Comparison of ENCODE assay signal across 1 cellular context in the genomic region with DNA sequence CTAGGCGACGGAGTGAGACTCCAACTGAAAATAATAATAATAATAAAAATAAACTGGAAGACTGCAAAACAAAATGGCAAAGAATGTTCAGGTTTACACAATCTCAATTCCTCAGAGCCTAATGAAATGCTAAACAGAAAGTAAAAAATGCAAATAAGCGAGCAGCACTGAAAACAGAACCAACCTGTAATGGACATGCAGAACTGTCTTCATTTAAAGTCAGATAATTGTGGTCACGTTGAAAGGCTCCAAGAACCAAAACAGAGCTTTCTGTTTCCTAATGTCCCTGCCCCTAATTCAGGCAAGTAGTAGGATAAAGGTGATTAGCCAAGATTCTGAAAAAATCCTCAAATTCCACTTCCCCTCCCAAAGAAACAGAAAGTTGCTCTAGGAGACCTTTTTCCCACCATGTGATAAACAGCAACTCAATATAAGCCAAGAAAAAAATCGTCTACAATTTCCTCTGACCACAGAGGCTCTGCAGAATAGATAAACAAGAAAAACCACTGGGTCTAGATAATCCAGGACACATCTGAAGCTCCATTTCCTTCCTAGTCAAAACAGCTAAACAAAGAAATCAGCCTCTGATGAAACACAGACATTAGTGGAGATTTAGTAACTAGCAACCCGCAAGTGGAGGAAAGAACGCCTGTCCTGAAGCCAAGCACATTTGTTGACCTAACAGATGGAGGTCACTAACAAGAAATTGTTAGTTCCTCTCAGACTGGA.
TF ChIP-seq lines count a peak whose summit lies in the region.

No MANE protein-coding gene starts in this region.

TF ChIP-seq in GM12878, 131 proteins besides CTCF, POLR2A, EP300 and RAD21 (continued from another document):
- TF ChIP-seq, protein P1, sequence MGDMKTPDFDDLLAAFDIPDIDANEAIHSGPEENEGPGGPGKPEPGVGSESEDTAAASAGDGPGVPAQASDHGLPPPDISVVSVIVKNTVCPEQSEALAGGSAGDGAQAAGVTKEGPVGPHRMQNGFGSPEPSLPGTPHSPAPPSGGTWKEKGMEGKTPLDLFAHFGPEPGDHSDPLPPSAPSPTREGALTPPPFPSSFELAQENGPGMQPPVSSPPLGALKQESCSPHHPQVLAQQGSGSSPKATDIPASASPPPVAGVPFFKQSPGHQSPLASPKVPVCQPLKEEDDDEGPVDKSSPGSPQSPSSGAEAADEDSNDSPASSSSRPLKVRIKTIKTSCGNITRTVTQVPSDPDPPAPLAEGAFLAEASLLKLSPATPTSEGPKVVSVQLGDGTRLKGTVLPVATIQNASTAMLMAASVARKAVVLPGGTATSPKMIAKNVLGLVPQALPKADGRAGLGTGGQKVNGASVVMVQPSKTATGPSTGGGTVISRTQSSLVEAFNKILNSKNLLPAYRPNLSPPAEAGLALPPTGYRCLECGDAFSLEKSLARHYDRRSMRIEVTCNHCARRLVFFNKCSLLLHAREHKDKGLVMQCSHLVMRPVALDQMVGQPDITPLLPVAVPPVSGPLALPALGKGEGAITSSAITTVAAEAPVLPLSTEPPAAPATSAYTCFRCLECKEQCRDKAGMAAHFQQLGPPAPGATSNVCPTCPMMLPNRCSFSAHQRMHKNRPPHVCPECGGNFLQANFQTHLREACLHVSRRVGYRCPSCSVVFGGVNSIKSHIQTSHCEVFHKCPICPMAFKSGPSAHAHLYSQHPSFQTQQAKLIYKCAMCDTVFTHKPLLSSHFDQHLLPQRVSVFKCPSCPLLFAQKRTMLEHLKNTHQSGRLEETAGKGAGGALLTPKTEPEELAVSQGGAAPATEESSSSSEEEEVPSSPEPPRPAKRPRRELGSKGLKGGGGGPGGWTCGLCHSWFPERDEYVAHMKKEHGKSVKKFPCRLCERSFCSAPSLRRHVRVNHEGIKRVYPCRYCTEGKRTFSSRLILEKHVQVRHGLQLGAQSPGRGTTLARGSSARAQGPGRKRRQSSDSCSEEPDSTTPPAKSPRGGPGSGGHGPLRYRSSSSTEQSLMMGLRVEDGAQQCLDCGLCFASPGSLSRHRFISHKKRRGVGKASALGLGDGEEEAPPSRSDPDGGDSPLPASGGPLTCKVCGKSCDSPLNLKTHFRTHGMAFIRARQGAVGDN (IDR thresholded peaks at IDR 0.05) = no peak
- TF ChIP-seq, protein P2, sequence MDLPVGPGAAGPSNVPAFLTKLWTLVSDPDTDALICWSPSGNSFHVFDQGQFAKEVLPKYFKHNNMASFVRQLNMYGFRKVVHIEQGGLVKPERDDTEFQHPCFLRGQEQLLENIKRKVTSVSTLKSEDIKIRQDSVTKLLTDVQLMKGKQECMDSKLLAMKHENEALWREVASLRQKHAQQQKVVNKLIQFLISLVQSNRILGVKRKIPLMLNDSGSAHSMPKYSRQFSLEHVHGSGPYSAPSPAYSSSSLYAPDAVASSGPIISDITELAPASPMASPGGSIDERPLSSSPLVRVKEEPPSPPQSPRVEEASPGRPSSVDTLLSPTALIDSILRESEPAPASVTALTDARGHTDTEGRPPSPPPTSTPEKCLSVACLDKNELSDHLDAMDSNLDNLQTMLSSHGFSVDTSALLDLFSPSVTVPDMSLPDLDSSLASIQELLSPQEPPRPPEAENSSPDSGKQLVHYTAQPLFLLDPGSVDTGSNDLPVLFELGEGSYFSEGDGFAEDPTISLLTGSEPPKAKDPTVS (IDR thresholded peaks at IDR 0.05; ENCODE audit: low read depth, low read length) = no peak
- TF ChIP-seq RBBP5 (conservative IDR thresholded peaks at IDR 0.05) (no peak), TARDBP (IDR thresholded peaks at IDR 0.05; ENCODE audit: borderline replicate concordance) (no peak), MTA3 (IDR thresholded peaks at IDR 0.05; ENCODE audit: borderline replicate concordance, low read length) (0 out of 2 replicates have a peak, but pooled peaks have one; percentile 50), RUNX3 (IDR thresholded peaks at IDR 0.05; ENCODE audit: low read length) (peak; percentile 73), NFYA (IDR thresholded peaks at IDR 0.05; ENCODE audit: borderline replicate concordance, low read depth, low read length) (no peak), SPI1 (IDR thresholded peaks at IDR 0.05; ENCODE audit: borderline replicate concordance, insufficient read depth, low read depth, low read length) (no peak), ZNF24 (IDR thresholded peaks at IDR 0.05) (no peak), RAD51 (IDR thresholded peaks at IDR 0.05) (no peak), ZZZ3 (IDR thresholded peaks at IDR 0.05; ENCODE audit: control insufficient read depth, insufficient read length, low read depth) (no peak), ASH2L (IDR thresholded peaks at IDR 0.05; ENCODE audit: borderline replicate concordance, low read depth) (no peak), NFIC (IDR thresholded peaks at IDR 0.05; ENCODE audit: low read depth, low read length) (peak; percentile 15; the same call in 1 of the 2 replicates), CEBPB (IDR thresholded peaks at IDR 0.05; ENCODE audit: borderline replicate concordance in 1 of 2, low read depth in 2 of 2, low read length in 2 of 2) (no peak)
- TF ChIP-seq, protein P3, sequence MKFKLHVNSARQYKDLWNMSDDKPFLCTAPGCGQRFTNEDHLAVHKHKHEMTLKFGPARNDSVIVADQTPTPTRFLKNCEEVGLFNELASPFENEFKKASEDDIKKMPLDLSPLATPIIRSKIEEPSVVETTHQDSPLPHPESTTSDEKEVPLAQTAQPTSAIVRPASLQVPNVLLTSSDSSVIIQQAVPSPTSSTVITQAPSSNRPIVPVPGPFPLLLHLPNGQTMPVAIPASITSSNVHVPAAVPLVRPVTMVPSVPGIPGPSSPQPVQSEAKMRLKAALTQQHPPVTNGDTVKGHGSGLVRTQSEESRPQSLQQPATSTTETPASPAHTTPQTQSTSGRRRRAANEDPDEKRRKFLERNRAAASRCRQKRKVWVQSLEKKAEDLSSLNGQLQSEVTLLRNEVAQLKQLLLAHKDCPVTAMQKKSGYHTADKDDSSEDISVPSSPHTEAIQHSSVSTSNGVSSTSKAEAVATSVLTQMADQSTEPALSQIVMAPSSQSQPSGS (IDR thresholded peaks at IDR 0.05; ENCODE audit: low read length) = no peak
- TF ChIP-seq, protein P4, sequence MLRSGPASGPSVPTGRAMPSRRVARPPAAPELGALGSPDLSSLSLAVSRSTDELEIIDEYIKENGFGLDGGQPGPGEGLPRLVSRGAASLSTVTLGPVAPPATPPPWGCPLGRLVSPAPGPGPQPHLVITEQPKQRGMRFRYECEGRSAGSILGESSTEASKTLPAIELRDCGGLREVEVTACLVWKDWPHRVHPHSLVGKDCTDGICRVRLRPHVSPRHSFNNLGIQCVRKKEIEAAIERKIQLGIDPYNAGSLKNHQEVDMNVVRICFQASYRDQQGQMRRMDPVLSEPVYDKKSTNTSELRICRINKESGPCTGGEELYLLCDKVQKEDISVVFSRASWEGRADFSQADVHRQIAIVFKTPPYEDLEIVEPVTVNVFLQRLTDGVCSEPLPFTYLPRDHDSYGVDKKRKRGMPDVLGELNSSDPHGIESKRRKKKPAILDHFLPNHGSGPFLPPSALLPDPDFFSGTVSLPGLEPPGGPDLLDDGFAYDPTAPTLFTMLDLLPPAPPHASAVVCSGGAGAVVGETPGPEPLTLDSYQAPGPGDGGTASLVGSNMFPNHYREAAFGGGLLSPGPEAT (IDR thresholded peaks at IDR 0.05; ENCODE audit: low read depth) = peak; percentile 27; the same call in 1 of the 2 replicates
- TF ChIP-seq, protein P5, sequence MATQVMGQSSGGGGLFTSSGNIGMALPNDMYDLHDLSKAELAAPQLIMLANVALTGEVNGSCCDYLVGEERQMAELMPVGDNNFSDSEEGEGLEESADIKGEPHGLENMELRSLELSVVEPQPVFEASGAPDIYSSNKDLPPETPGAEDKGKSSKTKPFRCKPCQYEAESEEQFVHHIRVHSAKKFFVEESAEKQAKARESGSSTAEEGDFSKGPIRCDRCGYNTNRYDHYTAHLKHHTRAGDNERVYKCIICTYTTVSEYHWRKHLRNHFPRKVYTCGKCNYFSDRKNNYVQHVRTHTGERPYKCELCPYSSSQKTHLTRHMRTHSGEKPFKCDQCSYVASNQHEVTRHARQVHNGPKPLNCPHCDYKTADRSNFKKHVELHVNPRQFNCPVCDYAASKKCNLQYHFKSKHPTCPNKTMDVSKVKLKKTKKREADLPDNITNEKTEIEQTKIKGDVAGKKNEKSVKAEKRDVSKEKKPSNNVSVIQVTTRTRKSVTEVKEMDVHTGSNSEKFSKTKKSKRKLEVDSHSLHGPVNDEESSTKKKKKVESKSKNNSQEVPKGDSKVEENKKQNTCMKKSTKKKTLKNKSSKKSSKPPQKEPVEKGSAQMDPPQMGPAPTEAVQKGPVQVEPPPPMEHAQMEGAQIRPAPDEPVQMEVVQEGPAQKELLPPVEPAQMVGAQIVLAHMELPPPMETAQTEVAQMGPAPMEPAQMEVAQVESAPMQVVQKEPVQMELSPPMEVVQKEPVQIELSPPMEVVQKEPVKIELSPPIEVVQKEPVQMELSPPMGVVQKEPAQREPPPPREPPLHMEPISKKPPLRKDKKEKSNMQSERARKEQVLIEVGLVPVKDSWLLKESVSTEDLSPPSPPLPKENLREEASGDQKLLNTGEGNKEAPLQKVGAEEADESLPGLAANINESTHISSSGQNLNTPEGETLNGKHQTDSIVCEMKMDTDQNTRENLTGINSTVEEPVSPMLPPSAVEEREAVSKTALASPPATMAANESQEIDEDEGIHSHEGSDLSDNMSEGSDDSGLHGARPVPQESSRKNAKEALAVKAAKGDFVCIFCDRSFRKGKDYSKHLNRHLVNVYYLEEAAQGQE (IDR thresholded peaks at IDR 0.05; ENCODE audit: low read depth, low read length) = no peak
- TF ChIP-seq, protein P6, sequence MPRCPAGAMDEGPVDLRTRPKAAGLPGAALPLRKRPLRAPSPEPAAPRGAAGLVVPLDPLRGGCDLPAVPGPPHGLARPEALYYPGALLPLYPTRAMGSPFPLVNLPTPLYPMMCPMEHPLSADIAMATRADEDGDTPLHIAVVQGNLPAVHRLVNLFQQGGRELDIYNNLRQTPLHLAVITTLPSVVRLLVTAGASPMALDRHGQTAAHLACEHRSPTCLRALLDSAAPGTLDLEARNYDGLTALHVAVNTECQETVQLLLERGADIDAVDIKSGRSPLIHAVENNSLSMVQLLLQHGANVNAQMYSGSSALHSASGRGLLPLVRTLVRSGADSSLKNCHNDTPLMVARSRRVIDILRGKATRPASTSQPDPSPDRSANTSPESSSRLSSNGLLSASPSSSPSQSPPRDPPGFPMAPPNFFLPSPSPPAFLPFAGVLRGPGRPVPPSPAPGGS (IDR thresholded peaks at IDR 0.05; ENCODE audit: borderline replicate concordance, insufficient read depth, low read depth, low read length, poor library complexity, severe bottlenecking) = no peak
- TF ChIP-seq, protein P7, sequence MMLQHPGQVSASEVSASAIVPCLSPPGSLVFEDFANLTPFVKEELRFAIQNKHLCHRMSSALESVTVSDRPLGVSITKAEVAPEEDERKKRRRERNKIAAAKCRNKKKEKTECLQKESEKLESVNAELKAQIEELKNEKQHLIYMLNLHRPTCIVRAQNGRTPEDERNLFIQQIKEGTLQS (IDR thresholded peaks at IDR 0.05; ENCODE audit: borderline replicate concordance, extremely low read depth, low read depth, low read length) = no peak
- TF ChIP-seq, protein P8, sequence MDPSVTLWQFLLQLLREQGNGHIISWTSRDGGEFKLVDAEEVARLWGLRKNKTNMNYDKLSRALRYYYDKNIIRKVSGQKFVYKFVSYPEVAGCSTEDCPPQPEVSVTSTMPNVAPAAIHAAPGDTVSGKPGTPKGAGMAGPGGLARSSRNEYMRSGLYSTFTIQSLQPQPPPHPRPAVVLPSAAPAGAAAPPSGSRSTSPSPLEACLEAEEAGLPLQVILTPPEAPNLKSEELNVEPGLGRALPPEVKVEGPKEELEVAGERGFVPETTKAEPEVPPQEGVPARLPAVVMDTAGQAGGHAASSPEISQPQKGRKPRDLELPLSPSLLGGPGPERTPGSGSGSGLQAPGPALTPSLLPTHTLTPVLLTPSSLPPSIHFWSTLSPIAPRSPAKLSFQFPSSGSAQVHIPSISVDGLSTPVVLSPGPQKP (IDR thresholded peaks at IDR 0.05; ENCODE audit: low read depth, low read length) = no peak
- TF ChIP-seq, protein P9, sequence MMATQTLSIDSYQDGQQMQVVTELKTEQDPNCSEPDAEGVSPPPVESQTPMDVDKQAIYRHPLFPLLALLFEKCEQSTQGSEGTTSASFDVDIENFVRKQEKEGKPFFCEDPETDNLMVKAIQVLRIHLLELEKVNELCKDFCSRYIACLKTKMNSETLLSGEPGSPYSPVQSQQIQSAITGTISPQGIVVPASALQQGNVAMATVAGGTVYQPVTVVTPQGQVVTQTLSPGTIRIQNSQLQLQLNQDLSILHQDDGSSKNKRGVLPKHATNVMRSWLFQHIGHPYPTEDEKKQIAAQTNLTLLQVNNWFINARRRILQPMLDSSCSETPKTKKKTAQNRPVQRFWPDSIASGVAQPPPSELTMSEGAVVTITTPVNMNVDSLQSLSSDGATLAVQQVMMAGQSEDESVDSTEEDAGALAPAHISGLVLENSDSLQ (IDR thresholded peaks at IDR 0.05) = peak; percentile 56; the same call in 1 of the 2 replicates
- TF ChIP-seq, protein P10, sequence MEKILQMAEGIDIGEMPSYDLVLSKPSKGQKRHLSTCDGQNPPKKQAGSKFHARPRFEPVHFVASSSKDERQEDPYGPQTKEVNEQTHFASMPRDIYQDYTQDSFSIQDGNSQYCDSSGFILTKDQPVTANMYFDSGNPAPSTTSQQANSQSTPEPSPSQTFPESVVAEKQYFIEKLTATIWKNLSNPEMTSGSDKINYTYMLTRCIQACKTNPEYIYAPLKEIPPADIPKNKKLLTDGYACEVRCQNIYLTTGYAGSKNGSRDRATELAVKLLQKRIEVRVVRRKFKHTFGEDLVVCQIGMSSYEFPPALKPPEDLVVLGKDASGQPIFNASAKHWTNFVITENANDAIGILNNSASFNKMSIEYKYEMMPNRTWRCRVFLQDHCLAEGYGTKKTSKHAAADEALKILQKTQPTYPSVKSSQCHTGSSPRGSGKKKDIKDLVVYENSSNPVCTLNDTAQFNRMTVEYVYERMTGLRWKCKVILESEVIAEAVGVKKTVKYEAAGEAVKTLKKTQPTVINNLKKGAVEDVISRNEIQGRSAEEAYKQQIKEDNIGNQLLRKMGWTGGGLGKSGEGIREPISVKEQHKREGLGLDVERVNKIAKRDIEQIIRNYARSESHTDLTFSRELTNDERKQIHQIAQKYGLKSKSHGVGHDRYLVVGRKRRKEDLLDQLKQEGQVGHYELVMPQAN (conservative IDR thresholded peaks at IDR 0.05) = no peak
TF ChIP-seq in GM12878: peak in this region for 10.
